In genomic region chr7:43615558-43616145, GRCh38 we compare ENCODE assay signal across 18 cellular contexts. TPM values are rescaled to one million over a fixed set of nuclear protein-coding genes. Genes with fewer than 3 reads are reported as not detected.
DNase-seq lines count a peak whose midpoint lies in the region; ATAC-seq and TF ChIP-seq lines count a peak whose summit lies in the region.
"Had no signal": no experiment of that assay in that cellular context is flagged by ENCODE, and none has a peak within 500 bp of the region (broad histone marks: within the 10 kb centered on the region; RNA-seq: fewer than 3 reads in every experiment).

No MANE protein-coding gene starts in this region.

- H3K4me1 Mint-ChIP-seq in T-helper 2 cell treated with Interferon-gamma antibody and Interleukin-4, amounts not matched to agents 5 μg/mL and 100 μg/mL, for 36 hours (ENCODE audit: low read depth), result peaks cover 28% of the 10 kb centered on the region
- peaks cover 42% of the 10 kb centered on the region for H3K4me1 Mint-ChIP-seq in HFFc6 (ENCODE audit: low read depth)
- peaks cover 53% of the 10 kb centered on the region for H3K4me1 Mint-ChIP-seq in activated naive CD8-positive, alpha-beta T cell treated with anti-CD3 and anti-CD28 coated beads, Interleukin-2, amount 50 U/mL, for 24 hours
- peaks cover 24% of the 10 kb centered on the region for H3K4me1 Mint-ChIP-seq in memory B cell

- no peak for ATAC-seq in activated naive CD8-positive, alpha-beta T cell treated with anti-CD3 and anti-CD28 coated beads, Interleukin-2, amount 50 U/mL, for 24 hours
- no peak for ATAC-seq in memory B cell (ENCODE audit: low read depth)

- no peak for TF ChIP-seq CTCF in HFFc6 (IDR thresholded peaks at IDR 0.05)

- DNase-seq in T-helper 2 cell treated with Interferon-gamma antibody and Interleukin-4, amounts not matched to agents 5 μg/mL and 100 μg/mL, for 36 hours (ENCODE audit: low spot score), result no peak
- DNase-seq in T-helper 2 cell, result no peak
- DNase-seq in HFFc6, result no peak
- DNase-seq in activated naive CD8-positive, alpha-beta T cell treated with anti-CD3 and anti-CD28 coated beads, Interleukin-2, amount 50 U/mL, for 24 hours, result no peak
- no peak for DNase-seq in memory B cell (ENCODE audit: low spot score in 2 of 2)
- no peak for DNase-seq in NCI-H2196 treated with DMSO at 0.1 percent for 48 hours (lab: John Stamatoyannopoulos, UW; ENCODE audit: unreplicated experiment)
- no peak for DNase-seq in substantia nigra (lab: John Stamatoyannopoulos, UW)
- DNase-seq in putamen (ENCODE audit: low spot score), result no peak
- DNase-seq: KG1; NCI-H1048; NCI-H2081 treated with DMSO at 0.1 percent for 48 hours; NCI-H69; PC-9; stimulated activated CD4-positive, alpha-beta T cell treated with anti-CD3 and anti-CD28 coated beads, Interleukin-12 subunit alpha, Interleukin-12 subunit beta, amount 100 ng/mL, for 4 hours; stomach; uterus had no signal

- no peak overlapping the region for H3K4me3 Mint-ChIP-seq in T-helper 2 cell treated with Interferon-gamma antibody and Interleukin-4, amounts not matched to agents 5 μg/mL and 100 μg/mL, for 36 hours
- H3K4me3 Mint-ChIP-seq in HFFc6, result peak overlapping the region; percentile 35; the same call in 1 of the 2 replicates
- no peak overlapping the region for H3K4me3 Mint-ChIP-seq in activated naive CD8-positive, alpha-beta T cell treated with anti-CD3 and anti-CD28 coated beads, Interleukin-2, amount 50 U/mL, for 24 hours
- no peak overlapping the region for H3K4me3 Mint-ChIP-seq in memory B cell

- H3K27ac Mint-ChIP-seq in T-helper 2 cell treated with Interferon-gamma antibody and Interleukin-4, amounts not matched to agents 5 μg/mL and 100 μg/mL, for 36 hours, result peak overlapping the region; percentile 42
- H3K27ac Mint-ChIP-seq in HFFc6, result no peak overlapping the region; the same call in 1 of the 2 replicates
- peak overlapping the region; percentile 88 for H3K27ac Mint-ChIP-seq in activated naive CD8-positive, alpha-beta T cell treated with anti-CD3 and anti-CD28 coated beads, Interleukin-2, amount 50 U/mL, for 24 hours
- H3K27ac Mint-ChIP-seq in memory B cell, result peak overlapping the region; percentile 82

- no peak overlapping the region for H3K27ac ChIP-seq in substantia nigra (ENCODE audit: low read depth, low read length, poor library complexity, severe bottlenecking)
- H3K27ac ChIP-seq: C4-2B, epithelial cell of prostate, PC-9, stomach, uterus had no signal

- H3K36me3 Mint-ChIP-seq in T-helper 2 cell treated with Interferon-gamma antibody and Interleukin-4, amounts not matched to agents 5 μg/mL and 100 μg/mL, for 36 hours (ENCODE audit: low read depth), result peaks cover 40% of the 10 kb centered on the region
- peaks cover 31% of the 10 kb centered on the region for H3K36me3 Mint-ChIP-seq in HFFc6 (ENCODE audit: low read depth)
- peaks cover 34% of the 10 kb centered on the region for H3K36me3 Mint-ChIP-seq in activated naive CD8-positive, alpha-beta T cell treated with anti-CD3 and anti-CD28 coated beads, Interleukin-2, amount 50 U/mL, for 24 hours (ENCODE audit: low read depth)
- H3K36me3 Mint-ChIP-seq in memory B cell, result peaks cover 15% of the 10 kb centered on the region

- H3K9me3 Mint-ChIP-seq in T-helper 2 cell treated with Interferon-gamma antibody and Interleukin-4, amounts not matched to agents 5 μg/mL and 100 μg/mL, for 36 hours, result no peaks in the 10 kb centered on the region
- H3K9me3 Mint-ChIP-seq in HFFc6 (no peaks in the 10 kb centered on the region), memory B cell (no peaks in the 10 kb centered on the region)
- H3K9me3 Mint-ChIP-seq in activated naive CD8-positive, alpha-beta T cell treated with anti-CD3 and anti-CD28 coated beads, Interleukin-2, amount 50 U/mL, for 24 hours, result no peaks in the 10 kb centered on the region

- H3K27me3 Mint-ChIP-seq in T-helper 2 cell treated with Interferon-gamma antibody and Interleukin-4, amounts not matched to agents 5 μg/mL and 100 μg/mL, for 36 hours (ENCODE audit: low read depth), result no peaks in the 10 kb centered on the region
- peaks cover under 1% of the 10 kb centered on the region for H3K27me3 Mint-ChIP-seq in HFFc6 (ENCODE audit: insufficient read depth)
- no peaks in the 10 kb centered on the region for H3K27me3 Mint-ChIP-seq in activated naive CD8-positive, alpha-beta T cell treated with anti-CD3 and anti-CD28 coated beads, Interleukin-2, amount 50 U/mL, for 24 hours
- no peaks in the 10 kb centered on the region for H3K27me3 Mint-ChIP-seq in memory B cell

RNA-seq across cellular contexts. Expression of gene STK17A, which starts 32.7 kb away (rescaled TPM):
- total RNA-seq in HFFc6 (2021; fragmentation: NEBNext Ultra II Directional; extraction: Animal tissue kit (Norgen Biotek cat#: 25700)), result 10 to 100 TPM; 59.0 to 79.2 (median 62.8) TPM
